ENCODE assay signal across 7 cellular contexts in genomic region chr6:125839879-125840278, GRCh38.
"Had no signal": no experiment of that assay in that cellular context is flagged by ENCODE, and none has a peak within 500 bp of the region (broad histone marks: within the 10 kb centered on the region; RNA-seq: fewer than 3 reads in every experiment).

No MANE protein-coding gene starts in this region.

- H3K4me3 Mint-ChIP-seq: activated B cell treated with CpG ODN at 0.5 μM for 24 hours, brain, T-helper 17 cell had no signal

- H3K9me3 Mint-ChIP-seq: activated B cell treated with CpG ODN at 0.5 μM for 24 hours, brain had no signal

- H3K36me3 Mint-ChIP-seq: brain had no signal

- H3K4me1 Mint-ChIP-seq: brain had no signal

- H3K4me3 ChIP-seq: gastroesophageal sphincter had no signal

- H3K27ac Mint-ChIP-seq: activated B cell treated with CpG ODN at 0.5 μM for 24 hours, brain, T-helper 17 cell had no signal

- H3K27me3 ChIP-seq: gastroesophageal sphincter had no signal

- H3K9me3 ChIP-seq: gastroesophageal sphincter had no signal

- ATAC-seq: gastroesophageal sphincter, T-helper 17 cell had no signal

- H3K36me3 ChIP-seq: gastroesophageal sphincter had no signal

- DNase-seq: activated B cell treated with CpG ODN at 0.5 μM for 24 hours; activated CD4-positive, alpha-beta T cell treated with anti-CD3 and anti-CD28 coated beads, Interleukin-2, amount 50 U/mL, for 1 hour; activated naive CD4-positive, alpha-beta T cell treated with anti-CD3 and anti-CD28 coated beads, Interleukin-2, amount 50 U/mL, for 16 hours; T-helper 17 cell; trophoblast cell had no signal

- H3K27me3 Mint-ChIP-seq: activated B cell treated with CpG ODN at 0.5 μM for 24 hours, brain, T-helper 17 cell had no signal
